Comparison of ENCODE assay signal across 21 cellular contexts in genomic region chr18:2330764-2331163, GRCh38.
"Had no signal": no experiment of that assay in that cellular context is flagged by ENCODE, and none has a peak within 500 bp of the region (broad histone marks: within the 10 kb centered on the region; RNA-seq: fewer than 3 reads in every experiment).

No MANE protein-coding gene starts in this region.

- H3K4me2 ChIP-seq: hepatocyte had no signal

- H3K79me2 ChIP-seq: hepatocyte had no signal

- H3K4me3 ChIP-seq: hepatocyte, left ventricle myocardium inferior, lung, mucosa of descending colon, ovary, right atrium auricular region, right lobe of liver, suprapubic skin, thoracic aorta, tibial artery, upper lobe of right lung, uterus had no signal

- H3K9me3 ChIP-seq: left ventricle myocardium inferior, mucosa of descending colon, ovary, right atrium auricular region, right lobe of liver, suprapubic skin, thoracic aorta, tibial artery, upper lobe of right lung, uterus had no signal

- H3K27ac ChIP-seq: hepatocyte, left ventricle myocardium inferior, ovary, right atrium auricular region, right lobe of liver, suprapubic skin, thoracic aorta, tibial artery, upper lobe of right lung, uterus had no signal

- H3K36me3 ChIP-seq: left ventricle myocardium inferior, ovary, right atrium auricular region, right lobe of liver, suprapubic skin, thoracic aorta, tibial artery, upper lobe of right lung, uterus had no signal

- DNase-seq: islet precursor cell; left ventricle myocardium inferior; midbrain; mucosa of descending colon; naive thymus-derived CD4-positive, alpha-beta T cell; ovary; right lobe of liver; stimulated activated CD4-positive, alpha-beta T cell treated with anti-CD3 and anti-CD28 coated beads, Interleukin-12 subunit alpha, Interleukin-12 subunit beta, amount 100 ng/mL, for 4 hours; stimulated activated CD4-positive, alpha-beta T cell treated with anti-CD3 and anti-CD28 coated beads, Interleukin-15, amount 100 ng/mL, for 24 hours; stimulated activated CD4-positive, alpha-beta T cell treated with anti-CD3 and anti-CD28 coated beads, Interleukin-2, amount 100 ng/mL, for 24 hours; stimulated activated CD4-positive, alpha-beta T cell treated with anti-CD3 and anti-CD28 coated beads, Interleukin-4, amount 100 ng/mL, for 24 hours; stimulated activated naive CD4-positive, alpha-beta T cell; tibial artery; trophoblast cell; upper lobe of right lung; uterus had no signal

- H2AFZ ChIP-seq: hepatocyte had no signal

- H3K27me3 ChIP-seq: hepatocyte, ovary, right atrium auricular region, right lobe of liver, suprapubic skin, upper lobe of right lung, uterus had no signal

- H3K4me1 ChIP-seq: left ventricle myocardium inferior, right atrium auricular region, right lobe of liver, suprapubic skin, tibial artery, upper lobe of right lung, uterus had no signal
